8 cellular contexts compared by ENCODE assay signal in the genomic region with DNA sequence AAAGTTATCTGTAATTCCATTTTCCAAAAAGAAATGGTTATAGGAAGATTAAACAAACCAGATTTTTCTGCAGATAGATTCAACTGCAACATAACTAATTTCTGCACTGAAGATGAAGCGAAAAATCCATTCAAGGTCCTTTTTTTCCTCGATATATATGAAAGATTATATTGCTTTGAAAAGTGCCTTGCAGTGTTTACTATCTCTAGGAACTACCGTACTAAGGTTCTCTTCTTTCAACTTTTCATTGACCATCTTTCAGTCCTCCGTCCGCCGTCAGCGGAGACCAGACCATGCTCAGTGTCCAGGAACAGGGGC. TPM values are rescaled to one million over a fixed set of nuclear protein-coding genes. Genes with fewer than 3 reads are reported as not detected.
DNase-seq lines count a peak whose midpoint lies in the region; ATAC-seq and TF ChIP-seq lines count a peak whose summit lies in the region.

No MANE protein-coding gene starts in this region.

- peak overlapping the region; percentile 76 for H3K27ac ChIP-seq in suprapubic skin

- TF ChIP-seq CTCF in kidney epithelial cell (IDR thresholded peaks at IDR 0.05; ENCODE audit: insufficient read depth, low read length, poor library complexity, severe bottlenecking) = no peak
- TF ChIP-seq CTCF in suprapubic skin (IDR thresholded peaks at IDR 0.05) = no peak

- H3K27me3 ChIP-seq in adipocyte (replicated peaks; ENCODE audit: control insufficient read depth, insufficient read depth, low read length) (no peaks in the 10 kb centered on the region), kidney epithelial cell (ENCODE audit: control insufficient read depth, insufficient read depth, low read length) (no peaks in the 10 kb centered on the region), suprapubic skin (peaks cover 11% of the 10 kb centered on the region)

- H3K4me1 ChIP-seq in adipocyte (ENCODE audit: control insufficient read depth, insufficient read depth, low read length) = peaks cover 13% of the 10 kb centered on the region
- H3K4me1 ChIP-seq in suprapubic skin = peaks cover 15% of the 10 kb centered on the region

- H3K9me3 Mint-ChIP-seq in T-helper 2 cell treated with Interferon-gamma antibody and Interleukin-4, amounts not matched to agents 5 μg/mL and 100 μg/mL, for 36 hours = no peaks in the 10 kb centered on the region

- intact Hi-C loops in left colon (cut with DNase I, micrococcal nuclease) = no loop called here

- peak overlapping the region; percentile 91 for H3K4me3 ChIP-seq in adipocyte (ENCODE audit: low read length)
- peak overlapping the region; percentile 77 for H3K4me3 ChIP-seq in kidney epithelial cell (ENCODE audit: low read depth, low read length)
- H3K4me3 ChIP-seq in suprapubic skin = peak overlapping the region; percentile 73

- H3K27me3 Mint-ChIP-seq in T-helper 2 cell treated with Interferon-gamma antibody and Interleukin-4, amounts not matched to agents 5 μg/mL and 100 μg/mL, for 36 hours (ENCODE audit: low read depth) = peaks cover 13% of the 10 kb centered on the region

- TF ChIP-seq POLR2A in suprapubic skin (IDR thresholded peaks at IDR 0.05) = no peak

- no peak for ATAC-seq in left colon

- H3K36me3 Mint-ChIP-seq in T-helper 2 cell treated with Interferon-gamma antibody and Interleukin-4, amounts not matched to agents 5 μg/mL and 100 μg/mL, for 36 hours (ENCODE audit: low read depth) = peaks cover 28% of the 10 kb centered on the region

- H3K9me3 ChIP-seq in adipocyte (ENCODE audit: control insufficient read depth, low read length) = no peaks in the 10 kb centered on the region
- no peaks in the 10 kb centered on the region for H3K9me3 ChIP-seq in suprapubic skin

- 2% methylated on average over 7 of the region's 7 CpGs for WGBS in suprapubic skin

- DNase-seq in T-helper 2 cell treated with Interferon-gamma antibody and Interleukin-4, amounts not matched to agents 5 μg/mL and 100 μg/mL, for 36 hours (ENCODE audit: low spot score) = no peak
- no peak for DNase-seq in T-helper 2 cell
- DNase-seq in adipocyte (ENCODE audit: low read depth) = no peak
- no peak for DNase-seq in kidney epithelial cell (ENCODE audit: low read depth)
- DNase-seq in suprapubic skin (ENCODE audit: low spot score in 2 of 2) = no peak
- no peak for DNase-seq in NK-92 treated with Interleukin-12 subunit alpha and Interleukin-12 subunit beta, amount 100 ng/mL, for 24 hours (lab: John Stamatoyannopoulos, UW)
- DNase-seq in NCI-H226 = no peak
- no peak for DNase-seq in left colon

- H3K4me3 Mint-ChIP-seq in T-helper 2 cell treated with Interferon-gamma antibody and Interleukin-4, amounts not matched to agents 5 μg/mL and 100 μg/mL, for 36 hours = peak overlapping the region; percentile 79

- peaks cover 30% of the 10 kb centered on the region for H3K36me3 ChIP-seq in adipocyte (ENCODE audit: control insufficient read depth, insufficient read depth, low read length, severe bottlenecking)
- no peaks in the 10 kb centered on the region for H3K36me3 ChIP-seq in kidney epithelial cell (ENCODE audit: control insufficient read depth, insufficient read depth, low read length)
- peaks cover 7% of the 10 kb centered on the region for H3K36me3 ChIP-seq in suprapubic skin

- H3K4me1 Mint-ChIP-seq in T-helper 2 cell treated with Interferon-gamma antibody and Interleukin-4, amounts not matched to agents 5 μg/mL and 100 μg/mL, for 36 hours (ENCODE audit: low read depth) = peaks cover 16% of the 10 kb centered on the region

- H3K9ac ChIP-seq in adipocyte (ENCODE audit: low read length) = peak overlapping the region; percentile 90

- TF ChIP-seq EP300 in suprapubic skin (IDR thresholded peaks at IDR 0.05) = no peak

- H3K27ac Mint-ChIP-seq in T-helper 2 cell treated with Interferon-gamma antibody and Interleukin-4, amounts not matched to agents 5 μg/mL and 100 μg/mL, for 36 hours = no peak overlapping the region

RNA-seq across cellular contexts. Expression of gene ZNF322, which starts 0.5 kb away (rescaled TPM):
- total RNA-seq in kidney epithelial cell = 17.8 and 22.7 TPM in 2 replicates
- total RNA-seq in suprapubic skin = 10 to 100 TPM in 2 of 4 donors, 1 to 10 TPM in 2; 9.4 to 11.6 (median 10.1) TPM
- total RNA-seq in left colon = 10 to 100 TPM; 17.8 to 19.9 TPM
